In the genomic region with DNA sequence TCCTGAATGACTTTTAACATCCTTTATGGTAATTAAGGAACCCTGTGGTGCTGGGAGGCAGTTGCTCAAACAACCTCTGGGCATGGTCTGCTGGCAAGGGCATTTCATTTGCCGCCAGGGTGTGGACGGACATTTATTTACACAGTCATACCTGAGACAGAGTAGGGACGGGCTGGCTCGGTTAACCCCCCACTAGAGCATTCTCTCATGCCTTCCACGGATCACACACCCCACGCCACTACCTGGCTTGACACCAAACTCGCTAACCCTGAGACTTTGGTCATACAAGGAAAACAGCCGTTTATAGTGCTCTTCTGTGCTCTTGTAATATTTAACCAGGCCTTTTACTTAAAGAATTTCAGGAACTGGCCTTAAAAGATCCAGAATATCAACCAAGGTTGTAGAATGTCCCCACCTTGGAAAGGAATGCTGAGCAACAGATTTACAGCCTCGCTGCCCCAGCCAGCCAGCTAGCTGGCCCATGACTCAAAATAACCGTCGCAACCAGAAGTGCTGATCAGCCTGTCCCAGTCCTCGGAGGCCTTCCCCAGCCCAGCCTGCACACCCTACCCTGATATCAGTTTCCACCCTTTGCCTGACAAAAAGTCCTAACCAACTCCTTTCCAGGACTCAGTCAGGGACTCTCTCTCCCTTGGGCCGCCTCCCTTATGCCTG, we compare ENCODE assay signal across 1 cellular context.
TF ChIP-seq lines count a peak whose summit lies in the region.

No MANE protein-coding gene starts in this region.

TF ChIP-seq in K562, 482 proteins besides CTCF, POLR2A, EP300 and RAD21 (continued from another document and continues in another):
- TF ChIP-seq, protein P1, sequence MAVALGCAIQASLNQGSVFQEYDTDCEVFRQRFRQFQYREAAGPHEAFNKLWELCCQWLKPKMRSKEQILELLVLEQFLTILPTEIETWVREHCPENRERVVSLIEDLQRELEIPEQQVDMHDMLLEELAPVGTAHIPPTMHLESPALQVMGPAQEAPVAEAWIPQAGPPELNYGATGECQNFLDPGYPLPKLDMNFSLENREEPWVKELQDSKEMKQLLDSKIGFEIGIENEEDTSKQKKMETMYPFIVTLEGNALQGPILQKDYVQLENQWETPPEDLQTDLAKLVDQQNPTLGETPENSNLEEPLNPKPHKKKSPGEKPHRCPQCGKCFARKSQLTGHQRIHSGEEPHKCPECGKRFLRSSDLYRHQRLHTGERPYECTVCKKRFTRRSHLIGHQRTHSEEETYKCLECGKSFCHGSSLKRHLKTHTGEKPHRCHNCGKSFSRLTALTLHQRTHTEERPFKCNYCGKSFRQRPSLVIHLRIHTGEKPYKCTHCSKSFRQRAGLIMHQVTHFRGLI (CRISPR knock-in tag; IDR thresholded peaks at IDR 0.05): no peak
- TF ChIP-seq C11orf30 (IDR thresholded peaks at IDR 0.05; ENCODE audit: low read depth): peak; percentile 48
- TF ChIP-seq PBX2 (CRISPR knock-in tag; IDR thresholded peaks at IDR 0.05; ENCODE audit: low read depth): no peak
- TF ChIP-seq PBX2 (tag; conservative IDR thresholded peaks at IDR 0.05; ENCODE audit: low read depth): 0 out of 2 replicates have a peak, but pooled peaks have one; percentile 43
- TF ChIP-seq FOSL1 (tag; conservative IDR thresholded peaks at IDR 0.05): peak; percentile 64
- TF ChIP-seq, protein P2, sequence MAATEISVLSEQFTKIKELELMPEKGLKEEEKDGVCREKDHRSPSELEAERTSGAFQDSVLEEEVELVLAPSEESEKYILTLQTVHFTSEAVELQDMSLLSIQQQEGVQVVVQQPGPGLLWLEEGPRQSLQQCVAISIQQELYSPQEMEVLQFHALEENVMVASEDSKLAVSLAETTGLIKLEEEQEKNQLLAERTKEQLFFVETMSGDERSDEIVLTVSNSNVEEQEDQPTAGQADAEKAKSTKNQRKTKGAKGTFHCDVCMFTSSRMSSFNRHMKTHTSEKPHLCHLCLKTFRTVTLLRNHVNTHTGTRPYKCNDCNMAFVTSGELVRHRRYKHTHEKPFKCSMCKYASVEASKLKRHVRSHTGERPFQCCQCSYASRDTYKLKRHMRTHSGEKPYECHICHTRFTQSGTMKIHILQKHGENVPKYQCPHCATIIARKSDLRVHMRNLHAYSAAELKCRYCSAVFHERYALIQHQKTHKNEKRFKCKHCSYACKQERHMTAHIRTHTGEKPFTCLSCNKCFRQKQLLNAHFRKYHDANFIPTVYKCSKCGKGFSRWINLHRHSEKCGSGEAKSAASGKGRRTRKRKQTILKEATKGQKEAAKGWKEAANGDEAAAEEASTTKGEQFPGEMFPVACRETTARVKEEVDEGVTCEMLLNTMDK (IDR thresholded peaks at IDR 0.05; ENCODE audit: borderline replicate concordance, insufficient read depth, low read depth, low read length, poor library complexity, severe bottlenecking): no peak
- no peak for TF ChIP-seq ZNF511 (CRISPR knock-in tag; IDR thresholded peaks at IDR 0.05)
- TF ChIP-seq, protein P3, sequence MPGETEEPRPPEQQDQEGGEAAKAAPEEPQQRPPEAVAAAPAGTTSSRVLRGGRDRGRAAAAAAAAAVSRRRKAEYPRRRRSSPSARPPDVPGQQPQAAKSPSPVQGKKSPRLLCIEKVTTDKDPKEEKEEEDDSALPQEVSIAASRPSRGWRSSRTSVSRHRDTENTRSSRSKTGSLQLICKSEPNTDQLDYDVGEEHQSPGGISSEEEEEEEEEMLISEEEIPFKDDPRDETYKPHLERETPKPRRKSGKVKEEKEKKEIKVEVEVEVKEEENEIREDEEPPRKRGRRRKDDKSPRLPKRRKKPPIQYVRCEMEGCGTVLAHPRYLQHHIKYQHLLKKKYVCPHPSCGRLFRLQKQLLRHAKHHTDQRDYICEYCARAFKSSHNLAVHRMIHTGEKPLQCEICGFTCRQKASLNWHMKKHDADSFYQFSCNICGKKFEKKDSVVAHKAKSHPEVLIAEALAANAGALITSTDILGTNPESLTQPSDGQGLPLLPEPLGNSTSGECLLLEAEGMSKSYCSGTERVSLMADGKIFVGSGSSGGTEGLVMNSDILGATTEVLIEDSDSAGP (CRISPR knock-in tag; IDR thresholded peaks at IDR 0.05): no peak
- TF ChIP-seq ZNF764 (CRISPR knock-in tag; IDR thresholded peaks at IDR 0.05; ENCODE audit: low read depth): no peak
- TF ChIP-seq HCFC1 (IDR thresholded peaks at IDR 0.05; ENCODE audit: low read depth, low read length): no peak
- TF ChIP-seq MCM7 (IDR thresholded peaks at IDR 0.05): no peak
- TF ChIP-seq CUX1 (CRISPR knock-in tag; IDR thresholded peaks at IDR 0.05): no peak
- TF ChIP-seq, protein P4, sequence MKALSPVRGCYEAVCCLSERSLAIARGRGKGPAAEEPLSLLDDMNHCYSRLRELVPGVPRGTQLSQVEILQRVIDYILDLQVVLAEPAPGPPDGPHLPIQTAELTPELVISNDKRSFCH (CRISPR knock-in tag; IDR thresholded peaks at IDR 0.05): no peak
- TF ChIP-seq, protein P4 (tag; IDR thresholded peaks at IDR 0.05): no peak
- no peak for TF ChIP-seq HDAC2 (IDR thresholded peaks at IDR 0.05)
- TF ChIP-seq ARID1B (IDR thresholded peaks at IDR 0.05): 0 out of 2 replicates have a peak, but pooled peaks have one; percentile 27
- TF ChIP-seq, protein P5, sequence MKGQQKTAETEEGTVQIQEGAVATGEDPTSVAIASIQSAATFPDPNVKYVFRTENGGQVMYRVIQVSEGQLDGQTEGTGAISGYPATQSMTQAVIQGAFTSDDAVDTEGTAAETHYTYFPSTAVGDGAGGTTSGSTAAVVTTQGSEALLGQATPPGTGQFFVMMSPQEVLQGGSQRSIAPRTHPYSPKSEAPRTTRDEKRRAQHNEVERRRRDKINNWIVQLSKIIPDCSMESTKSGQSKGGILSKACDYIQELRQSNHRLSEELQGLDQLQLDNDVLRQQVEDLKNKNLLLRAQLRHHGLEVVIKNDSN (CRISPR knock-in tag; IDR thresholded peaks at IDR 0.05): no peak
- no peak for TF ChIP-seq ZFPM2 (CRISPR knock-in tag; IDR thresholded peaks at IDR 0.05)
- no peak for TF ChIP-seq KLF16 (IDR thresholded peaks at IDR 0.05)
- no peak for TF ChIP-seq KLF10 (CRISPR knock-in tag; IDR thresholded peaks at IDR 0.05)
- TF ChIP-seq, protein P6, sequence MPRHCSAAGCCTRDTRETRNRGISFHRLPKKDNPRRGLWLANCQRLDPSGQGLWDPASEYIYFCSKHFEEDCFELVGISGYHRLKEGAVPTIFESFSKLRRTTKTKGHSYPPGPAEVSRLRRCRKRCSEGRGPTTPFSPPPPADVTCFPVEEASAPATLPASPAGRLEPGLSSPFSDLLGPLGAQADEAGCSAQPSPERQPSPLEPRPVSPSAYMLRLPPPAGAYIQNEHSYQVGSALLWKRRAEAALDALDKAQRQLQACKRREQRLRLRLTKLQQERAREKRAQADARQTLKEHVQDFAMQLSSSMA (CRISPR knock-in tag; IDR thresholded peaks at IDR 0.05): no peak
- TF ChIP-seq RB1 (IDR thresholded peaks at IDR 0.05; ENCODE audit: low read depth): no peak
- TF ChIP-seq TAF15 (IDR thresholded peaks at IDR 0.05; ENCODE audit: low read depth, low read length): no peak
- TF ChIP-seq KDM5B (IDR thresholded peaks at IDR 0.05; ENCODE audit: insufficient replicate concordance, low read depth, low read length): no peak
- no peak for TF ChIP-seq ZNF507 (tag; conservative IDR thresholded peaks at IDR 0.05)
- no peak for TF ChIP-seq TRIM25 (IDR thresholded peaks at IDR 0.05; ENCODE audit: borderline replicate concordance)
- no peak for TF ChIP-seq COPS2 (conservative IDR thresholded peaks at IDR 0.05)
- TF ChIP-seq, protein P7, sequence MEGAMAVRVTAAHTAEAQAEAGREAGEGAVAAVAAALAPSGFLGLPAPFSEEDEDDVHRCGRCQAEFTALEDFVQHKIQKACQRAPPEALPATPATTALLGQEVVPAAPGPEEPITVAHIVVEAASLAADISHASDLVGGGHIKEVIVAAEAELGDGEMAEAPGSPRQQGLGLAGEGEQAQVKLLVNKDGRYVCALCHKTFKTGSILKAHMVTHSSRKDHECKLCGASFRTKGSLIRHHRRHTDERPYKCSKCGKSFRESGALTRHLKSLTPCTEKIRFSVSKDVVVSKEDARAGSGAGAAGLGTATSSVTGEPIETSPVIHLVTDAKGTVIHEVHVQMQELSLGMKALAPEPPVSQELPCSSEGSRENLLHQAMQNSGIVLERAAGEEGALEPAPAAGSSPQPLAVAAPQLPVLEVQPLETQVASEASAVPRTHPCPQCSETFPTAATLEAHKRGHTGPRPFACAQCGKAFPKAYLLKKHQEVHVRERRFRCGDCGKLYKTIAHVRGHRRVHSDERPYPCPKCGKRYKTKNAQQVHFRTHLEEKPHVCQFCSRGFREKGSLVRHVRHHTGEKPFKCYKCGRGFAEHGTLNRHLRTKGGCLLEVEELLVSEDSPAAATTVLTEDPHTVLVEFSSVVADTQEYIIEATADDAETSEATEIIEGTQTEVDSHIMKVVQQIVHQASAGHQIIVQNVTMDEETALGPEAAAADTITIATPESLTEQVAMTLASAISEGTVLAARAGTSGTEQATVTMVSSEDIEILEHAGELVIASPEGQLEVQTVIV (CRISPR knock-in tag; IDR thresholded peaks at IDR 0.05; ENCODE audit: borderline replicate concordance): no peak
